Comparison of ENCODE assay signal across 9 cellular contexts in the genomic region with DNA sequence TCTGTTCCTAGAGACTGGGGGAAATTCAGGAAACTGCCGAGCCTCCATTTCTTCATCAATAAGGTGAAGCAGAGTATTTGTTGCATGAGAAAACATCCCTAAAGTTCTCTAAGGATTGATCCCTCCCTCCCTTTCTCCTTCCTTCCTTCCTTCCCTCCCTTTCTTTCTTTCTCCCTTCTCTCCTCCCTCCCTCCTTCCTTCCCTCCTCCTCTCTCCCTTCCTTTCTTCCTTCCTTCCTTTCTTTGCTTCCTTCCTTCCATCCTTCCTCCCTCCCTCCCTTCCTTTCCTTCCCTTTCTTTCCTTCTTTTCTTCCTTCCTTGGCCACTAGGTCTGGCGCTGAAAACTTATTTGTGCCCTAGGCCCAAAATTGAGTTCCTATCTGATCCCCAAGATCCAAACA.
"Had no signal": no experiment of that assay in that cellular context is flagged by ENCODE, and none has a peak within 500 bp of the region (broad histone marks: within the 10 kb centered on the region; RNA-seq: fewer than 3 reads in every experiment).

No MANE protein-coding gene starts in this region.

- FAIRE-seq: H54, K562 had no signal

- ATAC-seq: K562 had no signal

- DNase-seq: GOT3, H9, HCEC 1CT, HFFc6, IMR-90, KG1 had no signal

- H3K4me3 ChIP-seq: K562 had no signal

- H3K27ac ChIP-seq: HL-60 had no signal
